Comparison of ENCODE assay signal across 18 cellular contexts in the genomic region with DNA sequence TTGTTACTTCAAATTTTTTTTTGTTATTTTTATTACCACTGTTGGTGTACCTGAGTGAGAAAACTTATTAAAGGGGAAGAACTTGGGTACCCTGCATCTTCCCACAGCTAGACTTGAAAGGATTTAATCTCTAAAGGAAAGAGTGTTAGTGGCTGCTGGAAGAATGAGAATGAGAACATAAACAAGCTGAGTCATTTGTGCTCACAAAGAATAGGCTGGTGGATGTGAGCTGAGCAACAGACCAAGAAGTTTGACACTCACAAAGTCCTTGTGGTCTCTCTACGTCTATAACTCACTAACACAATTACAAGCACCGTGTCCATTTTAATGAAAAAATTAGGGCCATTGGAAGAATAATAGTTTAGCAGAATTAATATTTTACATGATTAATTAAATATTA.
DNase-seq lines count a peak whose midpoint lies in the region; ATAC-seq, FAIRE-seq and TF ChIP-seq lines count a peak whose summit lies in the region.
"Had no signal": no experiment of that assay in that cellular context is flagged by ENCODE, and none has a peak within 500 bp of the region (broad histone marks: within the 10 kb centered on the region; RNA-seq: fewer than 3 reads in every experiment).

No MANE protein-coding gene starts in this region.

- TF ChIP-seq EP300 in GM12878 (IDR thresholded peaks at IDR 0.05; ENCODE audit: borderline replicate concordance in 1 of 2, control insufficient read depth in 1 of 2, low read depth in 2 of 2, low read length in 2 of 2): no peak

- H3K79me2 ChIP-seq in GM12878 (ENCODE audit: control insufficient read depth, insufficient read depth, low read length): no peaks in the 10 kb centered on the region

- FAIRE-seq in GM12878 (lab: Jason Lieb, UNC): no peak
- FAIRE-seq: A549, K562 had no signal

- no peak overlapping the region for H3K27ac ChIP-seq in GM12878 (ENCODE audit: control insufficient read depth, insufficient read depth)
- H3K27ac ChIP-seq: A549, C4-2B, GM23248, HL-60 had no signal

- no peaks in the 10 kb centered on the region for H3K4me1 ChIP-seq in GM12878 (ENCODE audit: control insufficient read depth, insufficient read depth, low read length)
- H3K4me1 ChIP-seq: A549, BE2C, HAP-1 had no signal

- H3K9me3 ChIP-seq in GM12878 (replicated peaks; ENCODE audit: control insufficient read depth, insufficient read depth, low read length): no peaks in the 10 kb centered on the region
- H3K9me3 ChIP-seq: A549, BE2C, HAP-1 had no signal

- H3K4me3 ChIP-seq in GM12878: no peak overlapping the region
- H3K4me3 ChIP-seq: A549, GM23248, HAP-1, K562 had no signal

- ATAC-seq in GM12878 (0 out of 3 replicates have a peak, but pooled peaks have one; percentile 22), HG03571 (IDR thresholded peaks at IDR 0.05; ENCODE audit: unreplicated experiment) (no peak), GM21825 (IDR thresholded peaks at IDR 0.05; ENCODE audit: unreplicated experiment) (no peak)
- ATAC-seq: A549, K562 had no signal

- no peaks in the 10 kb centered on the region for H3K36me3 ChIP-seq in GM12878 (ENCODE audit: control insufficient read depth in 2 of 2, insufficient read depth in 2 of 2, low read length in 1 of 2)
- H3K36me3 ChIP-seq: BE2C, HAP-1 had no signal

- POLR2A ChIA-PET in GM12878 (lab: Charles Lee): no interaction called here

- intact Hi-C loops in GM12878 (cut with micrococcal nuclease; ENCODE audit: unreplicated experiment): no loop called here

- no peak for TF ChIP-seq CTCF in GM12878 (IDR thresholded peaks at IDR 0.05 in 2 of 3, conservative IDR thresholded peaks at IDR 0.05 in 1 of 3; ENCODE audit: control insufficient read depth in 2 of 3, extremely low read depth in 1 of 3, insufficient read depth in 1 of 3, low read depth in 3 of 3, low read length in 3 of 3)

- H4K20me1 ChIP-seq in GM12878 (ENCODE audit: control insufficient read depth, insufficient read depth): no peaks in the 10 kb centered on the region

- H3K9ac ChIP-seq in GM12878 (ENCODE audit: control insufficient read depth, insufficient read depth, low read length): no peak overlapping the region
- H3K9ac ChIP-seq: GM23248 had no signal

- no peak overlapping the region for H2AFZ ChIP-seq in GM12878 (ENCODE audit: control insufficient read depth, low read depth, low read length)
- H2AFZ ChIP-seq: GM23248 had no signal

- TF ChIP-seq POLR2A in GM12878 (IDR thresholded peaks at IDR 0.05; ENCODE audit: low read depth, low read length): no peak

- CTCF ChIA-PET in GM12878 (lab: Yijun Ruan, JAX): no interaction called here

- H3K27me3 ChIP-seq in GM12878 (replicated peaks in 1 of 2; ENCODE audit: control insufficient read depth in 2 of 2, insufficient read depth in 2 of 2, low read length in 1 of 2): no peaks in the 10 kb centered on the region
- H3K27me3 ChIP-seq: BE2C had no signal

- peak; percentile 26 for DNase-seq in HT1080 (ENCODE audit: low read depth)
- DNase-seq in GM12878 (ENCODE audit: low read depth, low spot score): no peak
- peak; percentile 9 for DNase-seq in kidney tubule cell (ENCODE audit: low spot score)
- peak; percentile 70 for DNase-seq in renal cortical epithelial cell (ENCODE audit: low read depth)
- no peak for DNase-seq in activated gamma-delta T cell treated with Interleukin-2 at 50 U/mL for 16 hours
- DNase-seq in SHP77 treated with DMSO at 0.1 percent for 48 hours (lab: John Stamatoyannopoulos, UW): no peak
- DNase-seq: BE2C; CD4-positive, alpha-beta memory T cell; DND-41; GDM1; GM23248 had no signal

- 0% methylated on average over 2 of the region's 2 CpGs for WGBS in GM12878 (ENCODE audit: insufficient coverage, insufficient replicate concordance, low lambda C conversion rate, missing lambda C conversion rate)

- H3K4me2 ChIP-seq in GM12878 (ENCODE audit: control insufficient read depth, insufficient read depth): no peak overlapping the region
- H3K4me2 ChIP-seq: A549 had no signal

- RAD21 ChIA-PET in GM12878 (lab: Charles Lee; ENCODE audit: unreplicated experiment): no interaction called here

- SMC1A ChIA-PET in GM12878 (lab: Charles Lee; ENCODE audit: uncharacterized antibody, unreplicated experiment): interaction anchor here (0.7 kb wide), 1 partner anchor 211 kb away, joined by 3 read pairs; no protein-coding TSS in a partner anchor

- no TSS peak for BruUV-seq in GM12878 (replicated peaks; lab: Mats Ljungman, UMichigan)

- in situ Hi-C loops in GM12878 (cut with MboI): no loop called here

- TF ChIP-seq RAD21 in GM12878 (IDR thresholded peaks at IDR 0.05; ENCODE audit: insufficient read depth, low read depth, low read length): no peak

TF ChIP-seq in GM12878, 131 proteins besides CTCF, POLR2A, EP300 and RAD21 (continues in another document):
- TF ChIP-seq TCF3 (IDR thresholded peaks at IDR 0.05; ENCODE audit: borderline replicate concordance, insufficient read depth, low read depth, low read length): no peak
- TF ChIP-seq PAX5 (IDR thresholded peaks at IDR 0.05; ENCODE audit: borderline replicate concordance, low read depth, low read length): no peak
- no peak for TF ChIP-seq ZNF217 (IDR thresholded peaks at IDR 0.05)
- TF ChIP-seq, protein P1, sequence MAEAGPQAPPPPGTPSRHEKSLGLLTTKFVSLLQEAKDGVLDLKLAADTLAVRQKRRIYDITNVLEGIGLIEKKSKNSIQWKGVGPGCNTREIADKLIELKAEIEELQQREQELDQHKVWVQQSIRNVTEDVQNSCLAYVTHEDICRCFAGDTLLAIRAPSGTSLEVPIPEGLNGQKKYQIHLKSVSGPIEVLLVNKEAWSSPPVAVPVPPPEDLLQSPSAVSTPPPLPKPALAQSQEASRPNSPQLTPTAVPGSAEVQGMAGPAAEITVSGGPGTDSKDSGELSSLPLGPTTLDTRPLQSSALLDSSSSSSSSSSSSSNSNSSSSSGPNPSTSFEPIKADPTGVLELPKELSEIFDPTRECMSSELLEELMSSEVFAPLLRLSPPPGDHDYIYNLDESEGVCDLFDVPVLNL (IDR thresholded peaks at IDR 0.05; ENCODE audit: low read depth, low read length): no peak
- TF ChIP-seq, protein P2, sequence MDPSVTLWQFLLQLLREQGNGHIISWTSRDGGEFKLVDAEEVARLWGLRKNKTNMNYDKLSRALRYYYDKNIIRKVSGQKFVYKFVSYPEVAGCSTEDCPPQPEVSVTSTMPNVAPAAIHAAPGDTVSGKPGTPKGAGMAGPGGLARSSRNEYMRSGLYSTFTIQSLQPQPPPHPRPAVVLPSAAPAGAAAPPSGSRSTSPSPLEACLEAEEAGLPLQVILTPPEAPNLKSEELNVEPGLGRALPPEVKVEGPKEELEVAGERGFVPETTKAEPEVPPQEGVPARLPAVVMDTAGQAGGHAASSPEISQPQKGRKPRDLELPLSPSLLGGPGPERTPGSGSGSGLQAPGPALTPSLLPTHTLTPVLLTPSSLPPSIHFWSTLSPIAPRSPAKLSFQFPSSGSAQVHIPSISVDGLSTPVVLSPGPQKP (IDR thresholded peaks at IDR 0.05; ENCODE audit: low read depth, low read length): no peak
- no peak for TF ChIP-seq MTA2 (IDR thresholded peaks at IDR 0.05; ENCODE audit: low read depth)
- TF ChIP-seq ZNF274 (IDR thresholded peaks at IDR 0.05; ENCODE audit: insufficient read depth, insufficient read length): no peak
- TF ChIP-seq ZNF687 (IDR thresholded peaks at IDR 0.05): no peak
- no peak for TF ChIP-seq TAF1 (IDR thresholded peaks at IDR 0.05; ENCODE audit: borderline replicate concordance, low read depth, low read length)
- TF ChIP-seq JUNB (IDR thresholded peaks at IDR 0.05): no peak

Comparison
In these comparisons a context has a peak if more than half of its experiments do, and no peak if none do; other contexts are left out.
1. DNase-seq: peak in HT1080 (single experiment), kidney tubule cell (single experiment) and renal cortical epithelial cell (single experiment); none in GM12878 (single experiment), activated gamma-delta T cell treated with Interleukin-2 at 50 U/mL for 16 hours (single experiment) and SHP77 treated with DMSO at 0.1 percent for 48 hours (single experiment).